Comparison of ENCODE assay signal across 8 cellular contexts in genomic region chr16:58128181-58128631, GRCh38. TPM values are rescaled to one million over a fixed set of nuclear protein-coding genes. Genes with fewer than 3 reads are reported as not detected.
DNase-seq lines count a peak whose midpoint lies in the region; ATAC-seq and TF ChIP-seq lines count a peak whose summit lies in the region.

No MANE protein-coding gene starts in this region.

- H3K27me3 ChIP-seq in brain microvascular endothelial cell (replicated peaks) (no peaks in the 10 kb centered on the region), lung (ENCODE audit: control insufficient read depth, insufficient read depth) (no peaks in the 10 kb centered on the region)

- peaks cover 5 to 38% of the 10 kb centered on the region in 2 donors for H3K4me1 ChIP-seq in lung (ENCODE audit: control insufficient read depth in 2 of 2, insufficient read depth in 2 of 2, low read length in 2 of 2)

- ATAC-seq in lung (ENCODE audit: insufficient read depth, low FRiP score) (no peak), GM19452 (IDR thresholded peaks at IDR 0.05; ENCODE audit: unreplicated experiment) (no peak)

- H3K9me3 Mint-ChIP-seq in activated naive CD4-positive, alpha-beta T cell treated with anti-CD3 and anti-CD28 coated beads, Interleukin-2, amount 50 U/mL, for 24 hours: no peaks in the 10 kb centered on the region
- peaks cover 6% of the 10 kb centered on the region for H3K9me3 Mint-ChIP-seq in type B pancreatic cell

- peak overlapping the region; percentile 79 for H3K27ac Mint-ChIP-seq in activated naive CD4-positive, alpha-beta T cell treated with anti-CD3 and anti-CD28 coated beads, Interleukin-2, amount 50 U/mL, for 24 hours
- H3K27ac Mint-ChIP-seq in type B pancreatic cell: peak overlapping the region; percentile 83

- peak overlapping the region; percentile 89 for H3K4me3 Mint-ChIP-seq in activated naive CD4-positive, alpha-beta T cell treated with anti-CD3 and anti-CD28 coated beads, Interleukin-2, amount 50 U/mL, for 24 hours
- H3K4me3 Mint-ChIP-seq in type B pancreatic cell: peak overlapping the region; percentile 89

- peaks cover 49% of the 10 kb centered on the region for H3K4me1 Mint-ChIP-seq in activated naive CD4-positive, alpha-beta T cell treated with anti-CD3 and anti-CD28 coated beads, Interleukin-2, amount 50 U/mL, for 24 hours
- H3K4me1 Mint-ChIP-seq in type B pancreatic cell (ENCODE audit: unreplicated experiment): peaks cover 43% of the 10 kb centered on the region

- no peak for DNase-seq in activated naive CD4-positive, alpha-beta T cell treated with anti-CD3 and anti-CD28 coated beads, Interleukin-2, amount 50 U/mL, for 16 hours
- no peak for DNase-seq in brain microvascular endothelial cell
- no peak for DNase-seq in lung (ENCODE audit: low spot score)
- no peak for DNase-seq in type B pancreatic cell (ENCODE audit: extremely low spot score, unreplicated experiment)
- no peak for DNase-seq in NCI-H69 (lab: John Stamatoyannopoulos, UW)
- no peak for DNase-seq in NOMO-1 treated with DMSO at 0.1 percent for 48 hours (lab: John Stamatoyannopoulos, UW; ENCODE audit: unreplicated experiment)

- no peak for TF ChIP-seq CTCF in brain microvascular endothelial cell (IDR thresholded peaks at IDR 0.05; ENCODE audit: low read depth, low read length, missing control alignments)
- TF ChIP-seq CTCF in lung (IDR thresholded peaks at IDR 0.05; ENCODE audit: control extremely low read depth, extremely low read depth): no peak
- TF ChIP-seq CTCF in type B pancreatic cell (conservative IDR thresholded peaks at IDR 0.05): no peak

- H3K36me3 ChIP-seq in brain microvascular endothelial cell (replicated peaks) (no peaks in the 10 kb centered on the region), lung (ENCODE audit: control insufficient read depth in 2 of 2, insufficient read depth in 2 of 2, low read length in 2 of 2) (no peaks in the 10 kb centered on the region)

- peak overlapping the region; percentile 91 for H3K4me3 ChIP-seq in brain microvascular endothelial cell (ENCODE audit: low read depth, low read length)
- peak overlapping the region; percentile 88 for H3K4me3 ChIP-seq in lung

- no peaks in the 10 kb centered on the region for H3K9me3 ChIP-seq in lung (ENCODE audit: control insufficient read depth in 2 of 2, insufficient read depth in 1 of 2, low read length in 1 of 2)

- H3K27ac ChIP-seq in brain microvascular endothelial cell: no peak overlapping the region
- peak overlapping the region; percentile 17 to 79 for H3K27ac ChIP-seq in lung (ENCODE audit: low read depth in 1 of 2, low read length in 1 of 2)

- H3K27me3 Mint-ChIP-seq in activated naive CD4-positive, alpha-beta T cell treated with anti-CD3 and anti-CD28 coated beads, Interleukin-2, amount 50 U/mL, for 24 hours: no peaks in the 10 kb centered on the region
- H3K27me3 Mint-ChIP-seq in type B pancreatic cell: peaks cover 5% of the 10 kb centered on the region

- in situ Hi-C loops in brain microvascular endothelial cell (cut with HindIII; ENCODE audit: low pct_ligation_motif_present, low sequenced_read_pairs): no loop called here

- H3K36me3 Mint-ChIP-seq in activated naive CD4-positive, alpha-beta T cell treated with anti-CD3 and anti-CD28 coated beads, Interleukin-2, amount 50 U/mL, for 24 hours: peaks cover 3% of the 10 kb centered on the region
- H3K36me3 Mint-ChIP-seq in type B pancreatic cell: peaks cover 5% of the 10 kb centered on the region

- WGBS in lung, 2 donors: 5 to 8% methylated on average over 6 of the region's 6 CpGs

RNA-seq across cellular contexts. Expression of gene CFAP20, which starts 1.0 kb away (rescaled TPM):
- total RNA-seq in lung (10 to 100 TPM; 31.9 to 86.3 TPM), type B pancreatic cell (ENCODE audit: low replicate concordance) (37.2 and 41.7 TPM in 2 replicates)
- polyA plus RNA-seq in lung: 10 to 100 TPM; 20.6 to 37.5 TPM
